Comparison of ENCODE assay signal across 17 cellular contexts in genomic region chr17:67401106-67401505, GRCh38.
A peak's percentile ranks its signal among the peaks of the same experiment; 100 is the strongest.
DNase-seq lines count a peak whose midpoint lies in the region; ATAC-seq lines count a peak whose summit lies in the region.
"Had no signal": no experiment of that assay in that cellular context is flagged by ENCODE, and none has a peak within 500 bp of the region (broad histone marks: within the 10 kb centered on the region; RNA-seq: fewer than 3 reads in every experiment).

No MANE protein-coding gene starts in this region.

- H3K4me3 Mint-ChIP-seq in activated naive CD4-positive, alpha-beta T cell treated with anti-CD3 and anti-CD28 coated beads, Interleukin-2, amount 10 ng/mL, durations not matched to agents 7 days and 5 days = no peak overlapping the region
- H3K4me3 Mint-ChIP-seq in effector memory CD8-positive, alpha-beta T cell = peak overlapping the region; percentile 54 to 73
- H3K4me3 Mint-ChIP-seq: endodermal cell, HFFc6 had no signal

- H3K4me1 Mint-ChIP-seq in activated naive CD4-positive, alpha-beta T cell treated with anti-CD3 and anti-CD28 coated beads, Interleukin-2, amount 10 ng/mL, durations not matched to agents 7 days and 5 days = peaks cover 67% of the 10 kb centered on the region
- peaks cover 31 to 66% of the 10 kb centered on the region in 2 donors for H3K4me1 Mint-ChIP-seq in effector memory CD8-positive, alpha-beta T cell (ENCODE audit: low read depth in 2 of 2)

- no peak overlapping the region for H3K9ac ChIP-seq in subcutaneous abdominal adipose tissue (ENCODE audit: low read length in 5 of 5)

- H3K9me3 ChIP-seq in KOPT-K1 (ENCODE audit: insufficient read depth, low read length, poor library complexity, severe bottlenecking) (no peaks in the 10 kb centered on the region), subcutaneous abdominal adipose tissue (ENCODE audit: control insufficient read depth in 5 of 5, low read length in 5 of 5) (no peaks in the 10 kb centered on the region)
- H3K9me3 ChIP-seq: thyroid gland had no signal

- peaks cover 0 to 27% (median 20%) of the 10 kb centered on the region in 5 donors for H3K4me1 ChIP-seq in subcutaneous abdominal adipose tissue (ENCODE audit: control insufficient read depth in 5 of 5, insufficient read depth in 5 of 5, low read length in 5 of 5)

- no peaks in the 10 kb centered on the region for H3K36me3 ChIP-seq in KOPT-K1 (ENCODE audit: insufficient read depth, low read length)
- H3K36me3 ChIP-seq in subcutaneous abdominal adipose tissue (ENCODE audit: control insufficient read depth in 5 of 5, insufficient read depth in 5 of 5, low read length in 5 of 5) = no peaks in the 10 kb centered on the region
- H3K36me3 ChIP-seq: thyroid gland had no signal

- no peaks in the 10 kb centered on the region for H3K27me3 ChIP-seq in subcutaneous abdominal adipose tissue (ENCODE audit: control insufficient read depth in 5 of 5, insufficient read depth in 4 of 5, low read length in 5 of 5)
- H3K27me3 ChIP-seq: thyroid gland had no signal

- H3K27ac ChIP-seq in KOPT-K1 (ENCODE audit: low read depth, low read length, poor library complexity, severe bottlenecking) = peak overlapping the region; percentile 64
- H3K27ac ChIP-seq in subcutaneous abdominal adipose tissue (ENCODE audit: low read depth, low read length) = peak overlapping the region; percentile 44
- H3K27ac ChIP-seq: thyroid gland had no signal

- H3K27ac Mint-ChIP-seq in activated naive CD4-positive, alpha-beta T cell treated with anti-CD3 and anti-CD28 coated beads, Interleukin-2, amount 10 ng/mL, durations not matched to agents 7 days and 5 days = peak overlapping the region; percentile 81
- peak overlapping the region; percentile 6 to 98 for H3K27ac Mint-ChIP-seq in effector memory CD8-positive, alpha-beta T cell
- H3K27ac Mint-ChIP-seq: endodermal cell, HFFc6 had no signal

- no peak for ATAC-seq in effector memory CD8-positive, alpha-beta T cell (replicated peaks)
- ATAC-seq in HG03139 (IDR thresholded peaks at IDR 0.05; ENCODE audit: unreplicated experiment) = no peak
- no peak for ATAC-seq in HG02759 (IDR thresholded peaks at IDR 0.05; ENCODE audit: unreplicated experiment)
- ATAC-seq: K562, left colon, SK-N-SH treated with all-trans-retinoic acid at 6 μM for 48 hours had no signal

- no peak for DNase-seq in activated naive CD4-positive, alpha-beta T cell treated with anti-CD3 and anti-CD28 coated beads, Interleukin-2, amount 10 ng/mL, durations not matched to agents 7 days and 5 days
- DNase-seq in activated naive CD4-positive, alpha-beta T cell treated with anti-CD3 and anti-CD28 coated beads, Interleukin-2, amount 50 U/mL, for 16 hours = no peak
- DNase-seq in effector memory CD8-positive, alpha-beta T cell = no peak
- DNase-seq: activated CD4-positive, alpha-beta T cell treated with anti-CD3 and anti-CD28 coated beads for 48 hours; endodermal cell; HFFc6; left colon; NCI-H187 treated with DMSO at 0.1 percent for 48 hours; NK-92 treated with Interleukin-12 subunit alpha and Interleukin-12 subunit beta, amount 100 ng/mL, for 24 hours; stimulated activated CD4-positive, alpha-beta T cell treated with anti-CD3 and anti-CD28 coated beads, Interleukin-12 subunit alpha, Interleukin-12 subunit beta, amount 100 ng/mL, for 4 hours; thyroid gland had no signal

- H3K36me3 Mint-ChIP-seq in activated naive CD4-positive, alpha-beta T cell treated with anti-CD3 and anti-CD28 coated beads, Interleukin-2, amount 10 ng/mL, durations not matched to agents 7 days and 5 days = peaks cover 24% of the 10 kb centered on the region
- H3K36me3 Mint-ChIP-seq in effector memory CD8-positive, alpha-beta T cell (ENCODE audit: insufficient read depth) = peaks cover 16% of the 10 kb centered on the region

- H3K9me3 Mint-ChIP-seq in activated naive CD4-positive, alpha-beta T cell treated with anti-CD3 and anti-CD28 coated beads, Interleukin-2, amount 10 ng/mL, durations not matched to agents 7 days and 5 days = no peaks in the 10 kb centered on the region
- no peaks in the 10 kb centered on the region for H3K9me3 Mint-ChIP-seq in effector memory CD8-positive, alpha-beta T cell
- H3K9me3 Mint-ChIP-seq: HFFc6 had no signal

- no peak overlapping the region for H3K4me3 ChIP-seq in subcutaneous abdominal adipose tissue (ENCODE audit: low read depth in 1 of 5, low read length in 5 of 5)
- H3K4me3 ChIP-seq: K562, thyroid gland had no signal

- CTCF ChIA-PET in activated naive CD4-positive, alpha-beta T cell treated with anti-CD3 and anti-CD28 coated beads, Interleukin-2, amount 10 ng/mL, durations not matched to agents 7 days and 5 days (lab: Charles Lee) = interaction anchor here (1.1 kb wide), 1 partner anchor 75 kb away, joined by 4 read pairs; no protein-coding TSS in a partner anchor

- H3K27me3 Mint-ChIP-seq in activated naive CD4-positive, alpha-beta T cell treated with anti-CD3 and anti-CD28 coated beads, Interleukin-2, amount 10 ng/mL, durations not matched to agents 7 days and 5 days = no peaks in the 10 kb centered on the region
- no peaks in the 10 kb centered on the region for H3K27me3 Mint-ChIP-seq in effector memory CD8-positive, alpha-beta T cell
